Comparison of ENCODE assay signal across 26 cellular contexts in the genomic region with DNA sequence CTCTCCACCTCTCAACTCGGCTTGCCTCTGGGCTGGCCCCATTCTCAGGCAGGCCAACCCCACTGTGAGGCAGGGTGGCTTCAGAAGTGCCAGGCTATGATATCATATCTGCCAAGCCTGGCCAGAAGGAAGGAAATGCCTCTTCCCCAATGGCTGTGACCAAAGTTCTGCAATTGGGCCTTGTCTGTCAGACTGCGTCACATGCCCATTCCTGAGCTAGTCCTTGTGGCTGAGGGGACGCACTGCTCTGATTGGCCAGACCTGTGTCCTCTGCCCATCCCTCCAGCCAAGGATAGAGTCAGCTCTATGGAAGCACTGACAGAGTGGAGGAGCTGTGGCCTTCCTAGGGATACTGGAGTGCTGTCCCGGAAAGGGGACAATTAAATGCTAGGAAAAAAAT. TPM values are rescaled to one million over a fixed set of nuclear protein-coding genes. Genes with fewer than 3 reads are reported as not detected.
"Had no signal": no experiment of that assay in that cellular context is flagged by ENCODE, and none has a peak within 500 bp of the region (broad histone marks: within the 10 kb centered on the region; RNA-seq: fewer than 3 reads in every experiment).

No MANE protein-coding gene starts in this region.

- H3K27me3 ChIP-seq: brain microvascular endothelial cell, colonic mucosa, right atrium auricular region, testis, upper lobe of left lung had no signal

- ATAC-seq: activated CD8-positive, alpha-beta T cell treated with anti-CD3 and anti-CD28 coated beads, Interleukin-2, amount 10 ng/mL, durations not matched to agents 7 days and 5 days; activated naive CD8-positive, alpha-beta T cell treated with anti-CD3 and anti-CD28 coated beads, Interleukin-2, amount 50 U/mL, for 24 hours; activated T-cell treated with anti-CD3 and anti-CD28 coated beads, Interleukin-2, amount 50 U/mL, for 4 hours; foreskin keratinocyte; left lobe of liver had no signal

- H3K27ac ChIP-seq: brain microvascular endothelial cell, colonic mucosa, foreskin keratinocyte, prostate gland, right atrium auricular region, testis, upper lobe of left lung had no signal

- H3K9me3 ChIP-seq: colonic mucosa, prostate gland, right atrium auricular region, testis, upper lobe of left lung had no signal

- DNase-seq: activated CD4-positive, alpha-beta T cell treated with anti-CD3 and anti-CD28 coated beads for 4 hours; activated CD8-positive, alpha-beta memory T cell treated with anti-CD3 and anti-CD28 coated beads, Interleukin-2, amount 50 U/mL, for 4 hours; activated CD8-positive, alpha-beta T cell treated with anti-CD3 and anti-CD28 coated beads, Interleukin-2, amount 10 ng/mL, durations not matched to agents 7 days and 5 days; activated effector memory CD4-positive, alpha-beta T cell treated with Interleukin-2 at 50 U/mL for 16 hours; activated naive CD4-positive, alpha-beta T cell treated with anti-CD3 and anti-CD28 coated beads, Interleukin-2, amount 10 ng/mL, durations not matched to agents 7 days and 5 days; activated naive CD8-positive, alpha-beta T cell treated with anti-CD3 and anti-CD28 coated beads, Interleukin-2, amount 50 U/mL, for 24 hours; activated T-cell treated with anti-CD3 and anti-CD28 coated beads, Interleukin-2, amount 50 U/mL, for 4 hours; anterior cingulate cortex; brain microvascular endothelial cell; central memory CD4-positive, alpha-beta T cell; colonic mucosa; foreskin keratinocyte; kidney; midbrain; T-helper 1 cell; T-helper 9 cell; testis; upper lobe of left lung had no signal

- H3K36me3 ChIP-seq: brain microvascular endothelial cell, colonic mucosa, prostate gland, right atrium auricular region, upper lobe of left lung had no signal

- H3K4me3 ChIP-seq: colonic mucosa, lung, prostate gland, right atrium auricular region, testis, upper lobe of left lung had no signal

- H3K4me1 ChIP-seq: colonic mucosa, foreskin keratinocyte, prostate gland, right atrium auricular region, testis, upper lobe of left lung had no signal

- FAIRE-seq: kidney had no signal

RNA-seq across cellular contexts. Expression of a gene that starts 11.9 kb away (rescaled TPM):
- total RNA-seq: activated CD8-positive, alpha-beta T cell treated with anti-CD3 and anti-CD28 coated beads, Interleukin-2, amount 10 ng/mL, durations not matched to agents 7 days and 5 days; activated T-cell treated with anti-CD3 and anti-CD28 coated beads, Interleukin-2, amount 50 U/mL, for 4 hours; colonic mucosa; epithelial cell of proximal tubule; fibroblast of lung; foreskin keratinocyte; kidney; left lobe of liver; lung; osteocyte; prostate gland; right atrium auricular region; upper lobe of left lung had no signal
- polyA plus RNA-seq: fibroblast of lung, foreskin keratinocyte, lung, neural cell had no signal
